Comparison of ENCODE assay signal across 28 cellular contexts in genomic region chr6:19547507-19547906, GRCh38.
"Had no signal": no experiment of that assay in that cellular context is flagged by ENCODE, and none has a peak within 500 bp of the region (broad histone marks: within the 10 kb centered on the region; RNA-seq: fewer than 3 reads in every experiment).

No MANE protein-coding gene starts in this region.

- H3K36me3 ChIP-seq: colonic mucosa, esophagus muscularis mucosa, esophagus squamous epithelium, gastrocnemius medialis, gastroesophageal sphincter, heart left ventricle, heart right ventricle had no signal

- H3K27me3 ChIP-seq: colonic mucosa, esophagus muscularis mucosa, esophagus squamous epithelium, gastrocnemius medialis, gastroesophageal sphincter, heart left ventricle had no signal

- H3K4me3 ChIP-seq: colonic mucosa, coronary artery, dorsolateral prefrontal cortex, esophagus muscularis mucosa, esophagus squamous epithelium, gastrocnemius medialis, gastroesophageal sphincter, heart left ventricle, heart right ventricle had no signal

- H3K4me1 ChIP-seq: colonic mucosa, esophagus muscularis mucosa, esophagus squamous epithelium, foreskin keratinocyte, gastrocnemius medialis, gastroesophageal sphincter, heart left ventricle, heart right ventricle had no signal

- ATAC-seq: effector memory CD8-positive, alpha-beta T cell; esophagus mucosa; foreskin keratinocyte; gastrocnemius medialis; gastroesophageal sphincter; heart left ventricle; heart right ventricle had no signal

- DNase-seq: colonic mucosa; cortex of kidney; dermis blood vessel endothelial cell; dorsolateral prefrontal cortex; effector CD4-positive, alpha-beta T cell; effector CD8-positive, alpha-beta T cell; effector memory CD4-positive, alpha-beta T cell; effector memory CD8-positive, alpha-beta T cell; endodermal cell; erythroblast; esophagus squamous epithelium; foreskin fibroblast; foreskin keratinocyte; foreskin melanocyte; gastrocnemius medialis; glutamatergic neuron; head of caudate nucleus; heart left ventricle; heart right ventricle had no signal

- H3K27ac ChIP-seq: colonic mucosa, coronary artery, dorsolateral prefrontal cortex, epithelial cell of prostate, esophagus muscularis mucosa, esophagus squamous epithelium, foreskin keratinocyte, gastrocnemius medialis, gastroesophageal sphincter, heart left ventricle, heart right ventricle had no signal

- FAIRE-seq: colon, endometrium, endothelial cell of umbilical vein, frontal cortex had no signal

- H3K9me3 ChIP-seq: colonic mucosa, esophagus muscularis mucosa, esophagus squamous epithelium, gastrocnemius medialis, gastroesophageal sphincter, heart left ventricle had no signal
